8 cellular contexts compared by ENCODE assay signal in the genomic region with DNA sequence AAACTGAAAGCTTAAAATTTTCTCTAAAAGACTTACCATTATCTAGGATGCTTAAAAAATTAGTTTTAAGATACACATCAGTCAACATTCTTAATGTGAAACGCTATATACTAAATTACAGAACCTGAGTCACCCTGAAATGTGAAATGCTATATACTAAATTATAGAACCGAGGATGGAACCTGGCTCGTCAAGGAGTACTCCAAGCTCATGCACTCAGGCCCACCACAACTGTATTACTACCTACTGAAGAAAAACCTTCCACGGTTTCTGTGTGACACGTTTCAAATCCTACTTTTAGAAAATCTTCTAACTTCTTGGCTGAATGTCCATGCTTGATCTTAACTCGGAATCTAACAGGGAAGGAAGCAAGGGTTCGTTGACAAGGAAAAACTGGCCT. TPM values are rescaled to one million over a fixed set of nuclear protein-coding genes. Genes with fewer than 3 reads are reported as not detected.
A peak's percentile ranks its signal among the peaks of the same experiment; 100 is the strongest.
DNase-seq lines count a peak whose midpoint lies in the region; ATAC-seq and TF ChIP-seq lines count a peak whose summit lies in the region.

No MANE protein-coding gene starts in this region.

- WGBS in psoas muscle, 3 donors, result 3 to 15% (median 6%) methylated on average over 7 of the region's 7 CpGs

- H3K4me3 ChIP-seq in Peyer's patch, result peak overlapping the region; percentile 81 to 98 (median 92)
- peak overlapping the region; percentile 94 for H3K4me3 ChIP-seq in psoas muscle

- no peaks in the 10 kb centered on the region for H3K27me3 ChIP-seq in Peyer's patch
- no peaks in the 10 kb centered on the region for H3K27me3 ChIP-seq in psoas muscle (ENCODE audit: insufficient read depth in 3 of 3, low read length in 2 of 3)

- H3K36me3 ChIP-seq in ES-I3 (ENCODE audit: insufficient read depth, low read length), result no peaks in the 10 kb centered on the region
- no peaks in the 10 kb centered on the region for H3K36me3 ChIP-seq in Peyer's patch
- no peaks in the 10 kb centered on the region for H3K36me3 ChIP-seq in psoas muscle (ENCODE audit: insufficient read depth in 1 of 2, low read depth in 1 of 2)

- peak overlapping the region; percentile 90 for H3K9ac ChIP-seq in ES-I3 (ENCODE audit: low read depth, low read length)

- intact Hi-C loops in psoas muscle (cut with DNase I), result no loop called here

- H3K27ac ChIP-seq in Peyer's patch, result peak overlapping the region in 3 of 4 donors; percentile 90 to 93 (median 92)
- peak overlapping the region; percentile 41 for H3K27ac ChIP-seq in epithelial cell of prostate
- peak overlapping the region; percentile 94 for H3K27ac ChIP-seq in psoas muscle

- peak in 2 of 4 donors; percentile 25 to 26 for ATAC-seq in psoas muscle
- no peak for ATAC-seq in HG02798 (IDR thresholded peaks at IDR 0.05; ENCODE audit: poor library complexity, unreplicated experiment)
- no peak for ATAC-seq in GM21737 (IDR thresholded peaks at IDR 0.05; ENCODE audit: unreplicated experiment)

- TF ChIP-seq CTCF in Peyer's patch (IDR thresholded peaks at IDR 0.05), result no peak
- no peak for TF ChIP-seq CTCF in psoas muscle (IDR thresholded peaks at IDR 0.05)

- no peak for TF ChIP-seq POLR2A in Peyer's patch (IDR thresholded peaks at IDR 0.05)

- H3K4me1 ChIP-seq in ES-I3 (ENCODE audit: insufficient read depth, low read length), result peaks cover 14% of the 10 kb centered on the region
- peaks cover 0 to 21% (median 1%) of the 10 kb centered on the region in 4 donors for H3K4me1 ChIP-seq in Peyer's patch
- peaks cover 33% of the 10 kb centered on the region for H3K4me1 ChIP-seq in psoas muscle

- H3K9me3 ChIP-seq in ES-I3 (ENCODE audit: control insufficient read depth, insufficient read depth, low read length) (no peaks in the 10 kb centered on the region), Peyer's patch (no peaks in the 10 kb centered on the region), psoas muscle (no peaks in the 10 kb centered on the region)

- no peak for DNase-seq in Peyer's patch
- DNase-seq in epithelial cell of prostate (ENCODE audit: low read depth, low spot score), result no peak
- DNase-seq in psoas muscle, result no peak
- no peak for DNase-seq in stimulated activated CD4-positive, alpha-beta T cell treated with anti-CD3 and anti-CD28 coated beads, Interleukin-15, amount 100 ng/mL, for 24 hours
- DNase-seq in H4 (ENCODE audit: low spot score), result no peak

RNA-seq across cellular contexts. Expression of a gene that starts 1.5 kb away (rescaled TPM):
- total RNA-seq in Peyer's patch (10 to 100 TPM in 3 of 4 donors, 1 to 10 TPM in 1; 9.5 to 80.0 (median 20.3) TPM), psoas muscle (10 to 100 TPM; 17.1 to 21.4 (median 18.8) TPM)
- 1 to 10 TPM; 5.5 to 7.1 (median 6.2) TPM for polyA plus RNA-seq in psoas muscle
- 10.0 and 10.8 TPM in 2 replicates for total RNA-seq in H4 (2014; rRNA removed; shearing (Covaris generic))

RNA-seq across cellular contexts. Expression of a gene that starts 21.3 kb away (rescaled TPM):
- 1 to 10 TPM in 1 of 4 donors, under 1 TPM in 2, not detected in 1; 0.66 to 1.6 (median 0.88) TPM for total RNA-seq in Peyer's patch
- total RNA-seq in psoas muscle, result 10 to 100 TPM in 1 of 4 donors, 1 to 10 TPM in 3; 1.4 to 10.6 (median 5.9) TPM
- polyA plus RNA-seq in psoas muscle, result 1 to 10 TPM in 2 of 3 donors, under 1 TPM in 1; 0.36 to 2.5 (median 1.0) TPM
- total RNA-seq in H4 (2014; rRNA removed; shearing (Covaris generic)), result 0.90 TPM in 1 of 2 replicates, not detected in the other

Comparison
In these comparisons a context has a peak if more than half of its experiments do, and no peak if none do; other contexts are left out.
1. H3K27ac ChIP-seq: peak in every context shown above with its lines; median percentile 94 in psoas muscle; 92 in Peyer's patch; 41 in epithelial cell of prostate.